In genomic region chr14:29092121-29092520, GRCh38 we compare ENCODE assay signal across 24 cellular contexts.
"Had no signal": no experiment of that assay in that cellular context is flagged by ENCODE, and none has a peak within 500 bp of the region (broad histone marks: within the 10 kb centered on the region; RNA-seq: fewer than 3 reads in every experiment).

No MANE protein-coding gene starts in this region.

- H3K27ac ChIP-seq: brain microvascular endothelial cell, PC-9 had no signal

- H2AFZ ChIP-seq: PC-9 had no signal

- H3K4me1 Mint-ChIP-seq: activated CD4-positive, alpha-beta T cell treated with anti-CD3 and anti-CD28 coated beads, Interleukin-2, amount 10 ng/mL, durations not matched to agents 24 days and 14 days; activated naive CD4-positive, alpha-beta T cell treated with anti-CD3 and anti-CD28 coated beads, Interleukin-2, amount 50 U/mL, for 24 hours; activated naive CD8-positive, alpha-beta T cell treated with anti-CD3 and anti-CD28 coated beads, Interleukin-2, amount 10 ng/mL, durations not matched to agents 7 days and 5 days; central memory CD8-positive, alpha-beta T cell had no signal

- DNase-seq: activated CD4-positive, alpha-beta T cell treated with anti-CD3 and anti-CD28 coated beads, Interleukin-2, amount 10 ng/mL, durations not matched to agents 24 days and 14 days; activated CD4-positive, alpha-beta T cell treated with anti-CD3 and anti-CD28 coated beads, Interleukin-2, amount 50 U/mL, for 48 hours; activated CD8-positive, alpha-beta T cell treated with anti-CD3 and anti-CD28 coated beads, Interleukin-2, amount 10 ng/mL, durations not matched to agents 7 days and 5 days; activated gamma-delta T cell; activated naive CD4-positive, alpha-beta T cell treated with Interleukin-2 at 50 U/mL for 16 hours; activated naive CD8-positive, alpha-beta T cell treated with anti-CD3 and anti-CD28 coated beads, Interleukin-2, amount 10 ng/mL, durations not matched to agents 7 days and 5 days; activated T-cell treated with anti-CD3 and anti-CD28 coated beads, Interleukin-2, amount 50 U/mL, for 24 hours; brain microvascular endothelial cell; Kasumi-1; KG1; MG63; NCI-H1048; NCI-H1105 treated with DMSO at 0.1 percent for 48 hours; NCI-H187; NCI-H226; NCI-H524 treated with DMSO at 0.1 percent for 48 hours; NCI-H748 treated with DMSO at 0.1 percent for 48 hours; NK-92 treated with Interleukin-12 subunit alpha and Interleukin-12 subunit beta, amount 100 ng/mL, for 24 hours; PC-9; Right ventricle myocardium superior; T1000 had no signal

- H3K27me3 Mint-ChIP-seq: activated CD4-positive, alpha-beta T cell treated with anti-CD3 and anti-CD28 coated beads, Interleukin-2, amount 10 ng/mL, durations not matched to agents 24 days and 14 days; activated naive CD4-positive, alpha-beta T cell treated with anti-CD3 and anti-CD28 coated beads, Interleukin-2, amount 50 U/mL, for 24 hours; activated naive CD8-positive, alpha-beta T cell treated with anti-CD3 and anti-CD28 coated beads, Interleukin-2, amount 10 ng/mL, durations not matched to agents 7 days and 5 days; activated T-cell treated with anti-CD3 and anti-CD28 coated beads, Interleukin-2, amount 50 U/mL, for 24 hours; central memory CD8-positive, alpha-beta T cell had no signal

- H3K4me2 ChIP-seq: PC-9 had no signal

- H3K36me3 ChIP-seq: brain microvascular endothelial cell, MG63 had no signal

- H3K9me3 ChIP-seq: MG63 had no signal

- H3K27ac Mint-ChIP-seq: activated CD4-positive, alpha-beta T cell treated with anti-CD3 and anti-CD28 coated beads, Interleukin-2, amount 10 ng/mL, durations not matched to agents 24 days and 14 days; activated CD8-positive, alpha-beta T cell treated with anti-CD3 and anti-CD28 coated beads, Interleukin-2, amount 10 ng/mL, durations not matched to agents 7 days and 5 days; activated naive CD4-positive, alpha-beta T cell treated with anti-CD3 and anti-CD28 coated beads, Interleukin-2, amount 50 U/mL, for 24 hours; activated naive CD8-positive, alpha-beta T cell treated with anti-CD3 and anti-CD28 coated beads, Interleukin-2, amount 10 ng/mL, durations not matched to agents 7 days and 5 days; activated T-cell treated with anti-CD3 and anti-CD28 coated beads, Interleukin-2, amount 50 U/mL, for 24 hours; activated T-helper 2 cell treated with anti-CD3 and anti-CD28 coated beads, Interferon-gamma antibody, Interleukin-2, Interleukin-4, amounts not matched to agents 10 μg/mL and 5 μg/mL and 100 μg/mL, durations not matched to agents 14 hours and 24 hours and 36 hours had no signal

- H3K36me3 Mint-ChIP-seq: activated naive CD4-positive, alpha-beta T cell treated with anti-CD3 and anti-CD28 coated beads, Interleukin-2, amount 50 U/mL, for 24 hours; activated naive CD8-positive, alpha-beta T cell treated with anti-CD3 and anti-CD28 coated beads, Interleukin-2, amount 10 ng/mL, durations not matched to agents 7 days and 5 days had no signal

- H3K27me3 ChIP-seq: brain microvascular endothelial cell, MG63 had no signal

- H3K4me3 ChIP-seq: MG63, PC-9 had no signal

- H3K4me3 Mint-ChIP-seq: activated CD4-positive, alpha-beta T cell treated with anti-CD3 and anti-CD28 coated beads, Interleukin-2, amount 10 ng/mL, durations not matched to agents 24 days and 14 days; activated CD8-positive, alpha-beta T cell treated with anti-CD3 and anti-CD28 coated beads, Interleukin-2, amount 10 ng/mL, durations not matched to agents 7 days and 5 days; activated naive CD4-positive, alpha-beta T cell treated with anti-CD3 and anti-CD28 coated beads, Interleukin-2, amount 50 U/mL, for 24 hours; activated naive CD8-positive, alpha-beta T cell treated with anti-CD3 and anti-CD28 coated beads, Interleukin-2, amount 10 ng/mL, durations not matched to agents 7 days and 5 days; activated T-cell treated with anti-CD3 and anti-CD28 coated beads, Interleukin-2, amount 50 U/mL, for 24 hours; central memory CD8-positive, alpha-beta T cell had no signal

- ATAC-seq: activated CD8-positive, alpha-beta T cell treated with anti-CD3 and anti-CD28 coated beads, Interleukin-2, amount 10 ng/mL, durations not matched to agents 7 days and 5 days had no signal
